Comparison of ENCODE assay signal across 18 cellular contexts in genomic region chr7:81410471-81411117, GRCh38.
A peak's percentile ranks its signal among the peaks of the same experiment; 100 is the strongest.
DNase-seq lines count a peak whose midpoint lies in the region; ATAC-seq and TF ChIP-seq lines count a peak whose summit lies in the region.
"Had no signal": no experiment of that assay in that cellular context is flagged by ENCODE, and none has a peak within 500 bp of the region (broad histone marks: within the 10 kb centered on the region; RNA-seq: fewer than 3 reads in every experiment).

No MANE protein-coding gene starts in this region.

- WGBS in H9 (ENCODE audit: extremely low coverage, insufficient read length, low lambda C conversion rate), result no CpG with 5 or more reads among the region's 6 CpGs
- WGBS in body of pancreas, 2 donors, result 50% methylated on average over 6 of the region's 6 CpGs

- no peaks in the 10 kb centered on the region for H3K79me2 ChIP-seq in H9 (ENCODE audit: insufficient read depth, low read length)

- H2AK5ac ChIP-seq in H9 (ENCODE audit: insufficient read length, low read length), result no peak overlapping the region

- no peak overlapping the region for H3T11ph ChIP-seq in H9 (ENCODE audit: low read length)

- no peaks in the 10 kb centered on the region for H3K23me2 ChIP-seq in H9 (ENCODE audit: insufficient read length, low read depth, low read length, poor library complexity, severe bottlenecking)

- intact Hi-C loops in body of pancreas (cut with DNase I), result no loop called here

- H3K4me2 ChIP-seq in H9 (ENCODE audit: insufficient read depth, insufficient read length, low read length), result no peak overlapping the region

- H3K27ac ChIP-seq in H9 (ENCODE audit: insufficient read length, low read depth, low read length) (no peak overlapping the region), body of pancreas (peak overlapping the region in 1 of 4 donors; percentile 16)
- H3K27ac ChIP-seq: left ventricle myocardium inferior, SJCRH30, tibial artery had no signal

- H3K79me1 ChIP-seq in H9 (ENCODE audit: insufficient read depth, low read depth, low read length, poor library complexity, severe bottlenecking), result no peaks in the 10 kb centered on the region

- H4K91ac ChIP-seq in H9 (ENCODE audit: insufficient read length, low read depth, low read length), result no peak overlapping the region

- no peak overlapping the region for H3K18ac ChIP-seq in H9 (ENCODE audit: insufficient read length, low read depth, low read length)

- H2BK120ac ChIP-seq in H9 (ENCODE audit: low read depth, low read length, poor library complexity, severe bottlenecking), result no peak overlapping the region

- H3K4me3 Mint-ChIP-seq in H9, result no peak overlapping the region
- H3K4me3 Mint-ChIP-seq: activated CD8-positive, alpha-beta T cell treated with anti-CD3 and anti-CD28 coated beads for 36 hours; CD4-positive, alpha-beta T cell; naive thymus-derived CD8-positive, alpha-beta T cell had no signal

- H3K14ac ChIP-seq in H9 (ENCODE audit: insufficient read depth, low read length), result no peak overlapping the region

- no peaks in the 10 kb centered on the region for H4K20me1 ChIP-seq in H9 (ENCODE audit: control insufficient read depth, insufficient read depth, insufficient read length)

- H2BK5ac ChIP-seq in H9 (ENCODE audit: insufficient read length, low read length), result no peak overlapping the region

- no peak overlapping the region for H2BK20ac ChIP-seq in H9 (ENCODE audit: low read depth, low read length, poor library complexity, severe bottlenecking)

- no peaks in the 10 kb centered on the region for H3K9me3 Mint-ChIP-seq in H9
- H3K9me3 Mint-ChIP-seq: activated CD8-positive, alpha-beta T cell treated with anti-CD3 and anti-CD28 coated beads for 36 hours; CD4-positive, alpha-beta T cell had no signal

- H2BK12ac ChIP-seq in H9 (ENCODE audit: insufficient read length, low read depth, low read length), result no peak overlapping the region

- H3K9ac ChIP-seq in H9 (ENCODE audit: extremely low read depth, insufficient read length, low read length), result no peak overlapping the region

- no peak overlapping the region for H2BK15ac ChIP-seq in H9 (ENCODE audit: low read depth, low read length)

- H3K4ac ChIP-seq in H9 (ENCODE audit: low read depth, low read length), result no peak overlapping the region

- no peak overlapping the region for H3K4me3 ChIP-seq in body of pancreas
- H3K4me3 ChIP-seq: left ventricle myocardium inferior, SJCRH30, tibial artery had no signal

- H3K27me3 ChIP-seq in H9 (ENCODE audit: insufficient read depth, low read length) (no peaks in the 10 kb centered on the region), body of pancreas (no peaks in the 10 kb centered on the region)
- H3K27me3 ChIP-seq: SJCRH30, tibial artery had no signal

- peaks cover 0 to 4% (median under 1%) of the 10 kb centered on the region in 3 experiments; a peak in 2 of 7 replicates for H3K36me3 Mint-ChIP-seq in H9 (ENCODE audit: insufficient read depth in 1 of 3, low read depth in 3 of 3)
- H3K36me3 Mint-ChIP-seq: naive thymus-derived CD8-positive, alpha-beta T cell had no signal

- TF ChIP-seq CTCF in H9 (conservative IDR thresholded peaks at IDR 0.05) (no peak), body of pancreas (IDR thresholded peaks at IDR 0.05) (no peak)

- H3K56ac ChIP-seq in H9 (ENCODE audit: insufficient read length, low read depth, low read length), result no peak overlapping the region

- ATAC-seq in body of pancreas (peak; percentile 60), GM18520 (IDR thresholded peaks at IDR 0.05; ENCODE audit: unreplicated experiment) (no peak)
- ATAC-seq: activated CD8-positive, alpha-beta T cell treated with anti-CD3 and anti-CD28 coated beads for 36 hours; naive thymus-derived CD8-positive, alpha-beta T cell had no signal

- H3K27me3 Mint-ChIP-seq in H9 (ENCODE audit: low read depth), result no peaks in the 10 kb centered on the region
- H3K27me3 Mint-ChIP-seq: activated CD8-positive, alpha-beta T cell treated with anti-CD3 and anti-CD28 coated beads for 36 hours; CD4-positive, alpha-beta T cell; naive thymus-derived CD8-positive, alpha-beta T cell had no signal

- no peaks in the 10 kb centered on the region for H3K36me3 ChIP-seq in body of pancreas (replicated peaks in 1 of 2; ENCODE audit: insufficient read depth in 1 of 2, low read depth in 2 of 2)
- H3K36me3 ChIP-seq: left ventricle myocardium inferior, SJCRH30, tibial artery had no signal

- DNase-seq in H9 (no peak), NCI-H128 (lab: John Stamatoyannopoulos, UW; ENCODE audit: unreplicated experiment) (peak; percentile 7), body of pancreas (peak in 2 of 4 donors; percentile 10 to 13), lung microvascular endothelial cell (ENCODE audit: low read depth in 2 of 2) (peak; percentile 36 to 55)
- DNase-seq in activated CD4-positive, alpha-beta T cell treated with anti-CD3 and anti-CD28 coated beads for 4 hours, result no peak
- no peak for DNase-seq in effector CD4-positive, alpha-beta T cell
- DNase-seq: activated CD8-positive, alpha-beta T cell treated with anti-CD3 and anti-CD28 coated beads for 36 hours; anterior cingulate cortex; CD4-positive, alpha-beta T cell; cortex of kidney; left ventricle myocardium inferior; naive thymus-derived CD8-positive, alpha-beta T cell; NCI-H82; retina; tibial artery had no signal

- H4K5ac ChIP-seq in H9 (ENCODE audit: insufficient read length, low read depth, low read length), result no peak overlapping the region

- H3K27ac Mint-ChIP-seq in H9, result no peak overlapping the region
- H3K27ac Mint-ChIP-seq: activated CD8-positive, alpha-beta T cell treated with anti-CD3 and anti-CD28 coated beads for 36 hours; activated T-helper 2 cell treated with anti-CD3 and anti-CD28 coated beads, Interferon-gamma antibody, Interleukin-2, Interleukin-4, amounts not matched to agents 10 μg/mL and 5 μg/mL and 100 μg/mL, durations not matched to agents 14 hours and 24 hours and 36 hours; CD4-positive, alpha-beta T cell; naive thymus-derived CD8-positive, alpha-beta T cell had no signal

- H2AFZ ChIP-seq in H9 (ENCODE audit: low read length), result peak overlapping the region; percentile 56

- H3K4me1 Mint-ChIP-seq in H9, result peaks cover 0 to 6% of the 10 kb centered on the region in 2 experiments; a peak in 2 of 4 replicates
- H3K4me1 Mint-ChIP-seq: naive thymus-derived CD8-positive, alpha-beta T cell had no signal

- no peak overlapping the region for H4K8ac ChIP-seq in H9 (replicated peaks; ENCODE audit: insufficient read length, low read depth, low read length)

- no peak overlapping the region for H3K23ac ChIP-seq in H9 (ENCODE audit: insufficient read length, low read depth, low read length)

- H3K4me1 ChIP-seq in H9 (ENCODE audit: insufficient read depth, low read length) (no peaks in the 10 kb centered on the region), body of pancreas (no peaks in the 10 kb centered on the region)
- H3K4me1 ChIP-seq: left ventricle myocardium inferior, tibial artery had no signal

- no peak for TF ChIP-seq POLR2A in body of pancreas (IDR thresholded peaks at IDR 0.05)

- no peaks in the 10 kb centered on the region for H3K9me3 ChIP-seq in H9 (ENCODE audit: control insufficient read depth, low read depth, low read length)
- H3K9me3 ChIP-seq in body of pancreas, result no peaks in the 10 kb centered on the region
- H3K9me3 ChIP-seq: left ventricle myocardium inferior, tibial artery had no signal

Comparison
In these comparisons a context has a peak if more than half of its experiments do, and no peak if none do; other contexts are left out.
1. DNase-seq: peak in NCI-H128 (single experiment) and lung microvascular endothelial cell (2 of 2); none in H9 (single experiment), activated CD4-positive, alpha-beta T cell treated with anti-CD3 and anti-CD28 coated beads for 4 hours (0 of 2) and effector CD4-positive, alpha-beta T cell (single experiment).